ENCODE assay signal across 12 cellular contexts in genomic region chr17:57984226-57984890, GRCh38. TPM values are rescaled to one million over a fixed set of nuclear protein-coding genes. Genes with fewer than 3 reads are reported as not detected.
DNase-seq lines count a peak whose midpoint lies in the region; ATAC-seq and TF ChIP-seq lines count a peak whose summit lies in the region.
"Had no signal": no experiment of that assay in that cellular context is flagged by ENCODE, and none has a peak within 500 bp of the region (broad histone marks: within the 10 kb centered on the region; RNA-seq: fewer than 3 reads in every experiment).

No MANE protein-coding gene starts in this region.

- H3K36me3 ChIP-seq in left ventricle myocardium inferior: peaks cover 36% of the 10 kb centered on the region
- H3K36me3 ChIP-seq in vagina: peaks cover 0 to 31% of the 10 kb centered on the region in 2 donors

- H3K9me3 ChIP-seq in left ventricle myocardium inferior (replicated peaks) (no peaks in the 10 kb centered on the region), vagina (no peaks in the 10 kb centered on the region)
- H3K9me3 ChIP-seq: heart left ventricle had no signal

- peaks cover 77% of the 10 kb centered on the region for H3K4me1 Mint-ChIP-seq in brain
- H3K4me1 Mint-ChIP-seq in naive thymus-derived CD8-positive, alpha-beta T cell: peaks cover 41 to 76% (median 72%) of the 10 kb centered on the region in 4 donors

- H3K27me3 ChIP-seq in left ventricle myocardium inferior (ENCODE audit: low read depth): no peaks in the 10 kb centered on the region
- H3K27me3 ChIP-seq in vagina: no peaks in the 10 kb centered on the region
- H3K27me3 ChIP-seq: cardiac muscle cell, heart left ventricle had no signal

- peak overlapping the region; percentile 90 to 96 (median 94) for H3K4me3 Mint-ChIP-seq in brain
- peak overlapping the region in 8 of 10 donors; percentile 28 to 94 (median 69) for H3K4me3 Mint-ChIP-seq in naive thymus-derived CD8-positive, alpha-beta T cell

- TF ChIP-seq CTCF in left ventricle myocardium inferior (IDR thresholded peaks at IDR 0.05; ENCODE audit: borderline replicate concordance) (no peak), brain (conservative IDR thresholded peaks at IDR 0.05) (no peak), vagina (IDR thresholded peaks at IDR 0.05) (no peak)

- no peak for TF ChIP-seq POLR2A in vagina (IDR thresholded peaks at IDR 0.05)

- H3K9me3 Mint-ChIP-seq in brain: peaks cover 0 to 5% (median 0%) of the 10 kb centered on the region in 5 experiments
- H3K9me3 Mint-ChIP-seq in naive thymus-derived CD8-positive, alpha-beta T cell: no peaks in the 10 kb centered on the region

- ATAC-seq in Right ventricle myocardium inferior (no peak), GM21390 (IDR thresholded peaks at IDR 0.05; ENCODE audit: unreplicated experiment) (no peak), left colon (no peak)
- no peak for ATAC-seq in naive thymus-derived CD8-positive, alpha-beta T cell
- ATAC-seq: heart left ventricle had no signal

- H3K4me1 ChIP-seq in left ventricle myocardium inferior (peaks cover 89% of the 10 kb centered on the region), vagina (peaks cover 70% of the 10 kb centered on the region)

- H3K27ac Mint-ChIP-seq in brain: peak overlapping the region; percentile 56 to 99 (median 83)
- H3K27ac Mint-ChIP-seq in naive thymus-derived CD8-positive, alpha-beta T cell: peak overlapping the region in 8 of 10 donors; percentile 15 to 86 (median 54)

- intact Hi-C loops in left ventricle myocardium inferior (cut with micrococcal nuclease) (no loop called here), Right ventricle myocardium inferior (cut with DNase I) (no loop called here), vagina (cut with DNase I) (no loop called here), left colon (cut with DNase I, micrococcal nuclease) (loop anchor here in 1 of 2 donors (10.0 kb wide), 1 partner anchor 90 kb away; no protein-coding TSS in a partner anchor)

- DNase-seq in left ventricle myocardium inferior: no peak
- no peak for DNase-seq in Right ventricle myocardium inferior (ENCODE audit: missing footprints)
- DNase-seq in naive thymus-derived CD8-positive, alpha-beta T cell: no peak
- no peak for DNase-seq in vagina (ENCODE audit: extremely low spot score in 2 of 2)
- no peak for DNase-seq in left colon
- DNase-seq in NCI-H1105 treated with DMSO at 0.1 percent for 48 hours (lab: John Stamatoyannopoulos, UW): no peak
- DNase-seq: heart left ventricle, Karpas-422, NCI-H524 treated with DMSO at 0.1 percent for 48 hours had no signal

- peak overlapping the region; percentile 89 for H3K4me3 ChIP-seq in left ventricle myocardium inferior
- H3K4me3 ChIP-seq in vagina: peak overlapping the region in 1 of 2 donors; percentile 0
- H3K4me3 ChIP-seq: cardiac muscle cell had no signal

- H3K27me3 Mint-ChIP-seq in brain: peaks cover 10% of the 10 kb centered on the region
- H3K27me3 Mint-ChIP-seq in naive thymus-derived CD8-positive, alpha-beta T cell: peaks cover 0 to 2% (median 0%) of the 10 kb centered on the region in 5 donors

- H3K27ac ChIP-seq in left ventricle myocardium inferior (replicated peaks) (peak overlapping the region; percentile 99), vagina (peak overlapping the region; percentile 93)
- H3K27ac ChIP-seq: cardiac muscle cell had no signal

- peaks cover 31% of the 10 kb centered on the region for H3K36me3 Mint-ChIP-seq in brain
- peaks cover 0 to 54% (median 0%) of the 10 kb centered on the region in 3 donors for H3K36me3 Mint-ChIP-seq in naive thymus-derived CD8-positive, alpha-beta T cell

- POLR2A ChIA-PET in naive thymus-derived CD8-positive, alpha-beta T cell (lab: Charles Lee): interaction anchor here (1.2 kb wide), 1 partner anchor 9 kb away, joined by 3 read pairs; no protein-coding TSS in a partner anchor

RNA-seq across cellular contexts. Expression of gene VEZF1, which starts 3.7 kb away (rescaled TPM):
- 77.2 TPM for total RNA-seq in left ventricle myocardium inferior
- 74.2 TPM for total RNA-seq in Right ventricle myocardium inferior
- polyA plus RNA-seq in brain (ENCODE audit: insufficient read depth, low read depth, low replicate concordance): 72.5 TPM
- total RNA-seq in naive thymus-derived CD8-positive, alpha-beta T cell: 10 to 100 TPM; 91.6 to 92.8 TPM
- polyA plus RNA-seq in naive thymus-derived CD8-positive, alpha-beta T cell: 10 to 100 TPM; 41.1 to 48.9 (median 42.1) TPM
- total RNA-seq in vagina: 86.2 TPM
- 10 to 100 TPM; 38.9 to 53.3 TPM for total RNA-seq in left colon

RNA-seq across cellular contexts. Expression of gene SRSF1, which starts 22.7 kb away (rescaled TPM):
- total RNA-seq in left ventricle myocardium inferior (92.4 TPM), Right ventricle myocardium inferior (92.8 TPM), vagina (155 TPM), left colon (100 to 1,000 TPM; 148 to 159 TPM)
- 124 TPM for polyA plus RNA-seq in brain (ENCODE audit: insufficient read depth, low read depth, low replicate concordance)
- 100 to 1,000 TPM; 213 to 256 TPM for total RNA-seq in naive thymus-derived CD8-positive, alpha-beta T cell
- polyA plus RNA-seq in naive thymus-derived CD8-positive, alpha-beta T cell: 10 to 100 TPM; 43.5 to 51.6 (median 45.4) TPM

RNA-seq across cellular contexts. Expression of gene CUEDC1, which starts 29.1 kb away (rescaled TPM):
- total RNA-seq in left ventricle myocardium inferior (43.2 TPM), Right ventricle myocardium inferior (49.1 TPM), vagina (28.7 TPM), left colon (10 to 100 TPM; 16.5 to 29.6 TPM)
- 97.8 TPM for polyA plus RNA-seq in brain (ENCODE audit: insufficient read depth, low read depth, low replicate concordance)
- total RNA-seq in naive thymus-derived CD8-positive, alpha-beta T cell: under 1 TPM in 1 of 2 experiments, not detected in 1; 0.55 TPM
- not detected for polyA plus RNA-seq in naive thymus-derived CD8-positive, alpha-beta T cell

Comparison
In these comparisons a context has a peak if more than half of its experiments do, and no peak if none do; other contexts are left out.
1. RNA of gene CUEDC1, which starts 29.1 kb away (total RNA-seq): 49.1 TPM in Right ventricle myocardium inferior (single experiment), 43.2 TPM in left ventricle myocardium inferior (single experiment), 16.5 to 29.6 TPM in left colon and 28.7 TPM in vagina (single experiment); 0.55 TPM in naive thymus-derived CD8-positive, alpha-beta T cell; every median in the first group is over 10 times any median in the second.